ENCODE assay signal across 7 cellular contexts in genomic region chr21:28381000-28381767, GRCh38.
DNase-seq lines count a peak whose midpoint lies in the region; ATAC-seq, FAIRE-seq and TF ChIP-seq lines count a peak whose summit lies in the region.
"Not testable (repeated sequence)": the region's sequence is repeated elsewhere in the genome, so short reads cannot be mapped to it uniquely, and the experiment has no call there.

No MANE protein-coding gene starts in this region.

- not testable (repeated sequence) for H3K4me1 Mint-ChIP-seq in GM23338; astrocyte (ENCODE audit: low read depth, unreplicated experiment)

- not testable (repeated sequence) for H3K9me3 ChIP-seq in BE2C; PC-3 (ENCODE audit: low read length); astrocyte (ENCODE audit: insufficient read depth, low read depth, low read length); kidney (ENCODE audit: control insufficient read depth in 1 of 2, low read length in 2 of 2); osteoblast (ENCODE audit: low read depth, low read length)

- H3K36me3 ChIP-seq in BE2C: peaks cover 18% of the 10 kb centered on the region; the same call in 1 of the 2 replicates
- not testable (repeated sequence) for H3K36me3 ChIP-seq in GM23338 (ENCODE audit: insufficient read depth); PC-3 (ENCODE audit: low read depth, low read length); astrocyte (ENCODE audit: insufficient read depth, low read length); kidney (ENCODE audit: control insufficient read depth in 1 of 2, insufficient read depth in 2 of 2, low read length in 2 of 2); osteoblast (ENCODE audit: insufficient read depth, low read length)

- not testable (repeated sequence) for DNase-seq in BE2C; GM23338 (ENCODE audit: low spot score); PC-3; astrocyte (ENCODE audit: low read depth); foreskin keratinocyte; kidney; osteoblast (ENCODE audit: insufficient read length, low spot score, missing footprints)

- TF ChIP-seq CTCF in BE2C (IDR thresholded peaks at IDR 0.05; ENCODE audit: low read depth, low read length); GM23338 (conservative IDR thresholded peaks at IDR 0.05; ENCODE audit: low read depth in 2 of 2); PC-3 (conservative IDR thresholded peaks at IDR 0.05; ENCODE audit: low read depth, low read length); astrocyte (IDR thresholded peaks at IDR 0.05; ENCODE audit: insufficient read depth, low read depth, low read length); foreskin keratinocyte (conservative IDR thresholded peaks at IDR 0.05); kidney (IDR thresholded peaks at IDR 0.05; ENCODE audit: borderline replicate concordance, extremely low read depth, insufficient read depth); osteoblast (IDR thresholded peaks at IDR 0.05; ENCODE audit: extremely low read depth, low read depth, low read length): not testable (repeated sequence)

- not testable (repeated sequence) for H3F3A ChIP-seq in GM23338 (replicated peaks; ENCODE audit: low read depth); PC-3 (ENCODE audit: low read length, unreplicated experiment)

- H3K79me2 ChIP-seq in GM23338 (replicated peaks; ENCODE audit: insufficient read depth); PC-3 (ENCODE audit: low read length); astrocyte (ENCODE audit: insufficient read depth, low read length); osteoblast (ENCODE audit: insufficient read depth, low read length): not testable (repeated sequence)

- 0 out of 2 replicates have a peak overlapping the region, but pooled peaks have one; percentile 30 for H3K27ac Mint-ChIP-seq in GM23338
- H3K27ac Mint-ChIP-seq in astrocyte (ENCODE audit: unreplicated experiment): not testable (repeated sequence)

- H3K4me3 Mint-ChIP-seq in GM23338; astrocyte (ENCODE audit: unreplicated experiment): not testable (repeated sequence)

- H3K4me1 ChIP-seq in BE2C: peaks cover 22% of the 10 kb centered on the region
- not testable (repeated sequence) for H3K4me1 ChIP-seq in GM23338 (ENCODE audit: insufficient read depth); PC-3 (ENCODE audit: insufficient read depth, low read length); astrocyte (ENCODE audit: insufficient read depth, low read length); foreskin keratinocyte; kidney (ENCODE audit: control insufficient read depth in 1 of 2, insufficient read depth in 1 of 2, low read depth in 1 of 2, low read length in 2 of 2); osteoblast (ENCODE audit: insufficient read depth, low read length)

- H3K4me2 ChIP-seq in GM23338; PC-3 (ENCODE audit: low read length); astrocyte (ENCODE audit: low read length); osteoblast (ENCODE audit: insufficient read depth, low read length): not testable (repeated sequence)

- intact Hi-C loops in PC-3 (cut with micrococcal nuclease); kidney (cut with DNase I): not testable (repeated sequence)

- not testable (repeated sequence) for H3K27ac ChIP-seq in GM23338 (ENCODE audit: low read depth); PC-3 (ENCODE audit: low read length); astrocyte (ENCODE audit: low read depth, low read length); foreskin keratinocyte; kidney (ENCODE audit: low read depth in 2 of 2, low read length in 2 of 2); osteoblast (ENCODE audit: low read depth, low read length)

- H3K27me3 ChIP-seq in BE2C; GM23338 (ENCODE audit: insufficient read depth); PC-3 (ENCODE audit: low read length); astrocyte (ENCODE audit: insufficient read depth, low read length); foreskin keratinocyte; osteoblast (ENCODE audit: insufficient read depth, low read length): not testable (repeated sequence)

- not testable (repeated sequence) for H2AFZ ChIP-seq in GM23338; PC-3 (ENCODE audit: low read length); astrocyte (ENCODE audit: low read depth, low read length)
- peak overlapping the region; percentile 30 for H2AFZ ChIP-seq in osteoblast (ENCODE audit: low read length)

- CTCF ChIA-PET in PC-3 (lab: Charles Lee): not testable (repeated sequence)

- FAIRE-seq in astrocyte (lab: Jason Lieb, UNC) (peak; percentile 90), kidney (lab: Jason Lieb, UNC) (peak; percentile 62)

- H3K27me3 Mint-ChIP-seq in GM23338 (ENCODE audit: insufficient read depth, low read depth, poor library complexity); astrocyte (ENCODE audit: low read depth, unreplicated experiment): not testable (repeated sequence)

- H3K9me3 Mint-ChIP-seq in GM23338; astrocyte (ENCODE audit: unreplicated experiment): not testable (repeated sequence)

- not testable (repeated sequence) for H3K36me3 Mint-ChIP-seq in GM23338 (ENCODE audit: low read depth); astrocyte (ENCODE audit: low read depth, unreplicated experiment)

- peak overlapping the region; percentile 4 for H3K4me3 ChIP-seq in BE2C (ENCODE audit: low read depth, low read length)
- H3K4me3 ChIP-seq in GM23338; PC-3 (ENCODE audit: low read length); astrocyte (ENCODE audit: insufficient read depth, low read depth, low read length); kidney (ENCODE audit: low read length in 2 of 2); osteoblast (ENCODE audit: insufficient read depth, low read length): not testable (repeated sequence)

- not testable (repeated sequence) for H3K9ac ChIP-seq in PC-3 (ENCODE audit: low read length); astrocyte (ENCODE audit: low read length); kidney (ENCODE audit: low read length in 2 of 2)

- not testable (repeated sequence) for ATAC-seq in GM23338
- ATAC-seq in PC-3 (peak; percentile 37; the same call in 1 of the 2 replicates), foreskin keratinocyte (peak; percentile 53)

- BruUV-seq in PC-3 (replicated peaks; lab: Mats Ljungman, UMichigan): not testable (repeated sequence)

- H4K20me1 ChIP-seq in GM23338 (replicated peaks; ENCODE audit: insufficient read depth); PC-3 (ENCODE audit: low read length); astrocyte (ENCODE audit: insufficient read depth, low read length); osteoblast (ENCODE audit: insufficient read depth, low read length): not testable (repeated sequence)

- POLR2A ChIA-PET in PC-3 (lab: Charles Lee; ENCODE audit: unreplicated experiment): not testable (repeated sequence)

- H3K9me2 ChIP-seq in GM23338 (ENCODE audit: insufficient read depth); PC-3 (replicated peaks; ENCODE audit: low read length): not testable (repeated sequence)
